ENCODE assay signal across 10 cellular contexts in genomic region chr20:5153612-5154542, GRCh38. TPM values are rescaled to one million over a fixed set of nuclear protein-coding genes. Genes with fewer than 3 reads are reported as not detected.
DNase-seq lines count a peak whose midpoint lies in the region; ATAC-seq and TF ChIP-seq lines count a peak whose summit lies in the region.
"Had no signal": no experiment of that assay in that cellular context is flagged by ENCODE, and none has a peak within 500 bp of the region (broad histone marks: within the 10 kb centered on the region; RNA-seq: fewer than 3 reads in every experiment).

No MANE protein-coding gene starts in this region.

- POLR2A ChIA-PET in Caco-2 (lab: Charles Lee): no interaction called here
- POLR2A ChIA-PET in SK-N-SH (lab: Yijun Ruan, JAX): no interaction called here

- H3K36me3 Mint-ChIP-seq in Caco-2 (ENCODE audit: insufficient read depth, unreplicated experiment): peaks cover 4% of the 10 kb centered on the region
- H3K36me3 Mint-ChIP-seq in activated T-helper 2 cell treated with anti-CD3 and anti-CD28 coated beads, Interferon-gamma antibody, Interleukin-2, Interleukin-4, amounts not matched to agents 10 μg/mL and 5 μg/mL and 100 μg/mL, durations not matched to agents 14 hours and 24 hours and 36 hours (ENCODE audit: low read depth): peaks cover 9% of the 10 kb centered on the region

- H3K4me1 Mint-ChIP-seq in Caco-2 (ENCODE audit: low read depth, unreplicated experiment): peaks cover 13% of the 10 kb centered on the region
- peaks cover 31% of the 10 kb centered on the region for H3K4me1 Mint-ChIP-seq in activated T-helper 2 cell treated with anti-CD3 and anti-CD28 coated beads, Interferon-gamma antibody, Interleukin-2, Interleukin-4, amounts not matched to agents 10 μg/mL and 5 μg/mL and 100 μg/mL, durations not matched to agents 14 hours and 24 hours and 36 hours (ENCODE audit: low read depth)

- H3F3A ChIP-seq in SK-N-SH (replicated peaks; ENCODE audit: insufficient read depth): no peaks in the 10 kb centered on the region

- no peaks in the 10 kb centered on the region for H3K9me2 ChIP-seq in SK-N-SH

- no peaks in the 10 kb centered on the region for H3K9me3 Mint-ChIP-seq in Caco-2 (ENCODE audit: unreplicated experiment)
- no peaks in the 10 kb centered on the region for H3K9me3 Mint-ChIP-seq in activated T-helper 2 cell treated with anti-CD3 and anti-CD28 coated beads, Interferon-gamma antibody, Interleukin-2, Interleukin-4, amounts not matched to agents 10 μg/mL and 5 μg/mL and 100 μg/mL, durations not matched to agents 14 hours and 24 hours and 36 hours
- H3K9me3 Mint-ChIP-seq: CD8-positive, alpha-beta memory T cell had no signal

- H3K9me3 ChIP-seq in Caco-2 (no peaks in the 10 kb centered on the region), SK-N-SH (no peaks in the 10 kb centered on the region)

- peaks cover 66% of the 10 kb centered on the region for H3K79me2 ChIP-seq in SK-N-SH (ENCODE audit: insufficient read depth)

- no peak for ATAC-seq in GM19463 (IDR thresholded peaks at IDR 0.05; ENCODE audit: unreplicated experiment)
- ATAC-seq: sciatic nerve had no signal

- H3K27ac Mint-ChIP-seq in Caco-2 (ENCODE audit: unreplicated experiment): peak overlapping the region; percentile 37
- peak overlapping the region; percentile 13 for H3K27ac Mint-ChIP-seq in activated T-helper 2 cell treated with anti-CD3 and anti-CD28 coated beads, Interferon-gamma antibody, Interleukin-2, Interleukin-4, amounts not matched to agents 10 μg/mL and 5 μg/mL and 100 μg/mL, durations not matched to agents 14 hours and 24 hours and 36 hours

- no peak overlapping the region for H3K9ac ChIP-seq in SK-N-SH

- TF ChIP-seq RAD21 in SK-N-SH (IDR thresholded peaks at IDR 0.05; ENCODE audit: low read length): no peak

- H3K27me3 Mint-ChIP-seq in Caco-2 (ENCODE audit: insufficient read depth, unreplicated experiment): no peaks in the 10 kb centered on the region
- no peaks in the 10 kb centered on the region for H3K27me3 Mint-ChIP-seq in activated T-helper 2 cell treated with anti-CD3 and anti-CD28 coated beads, Interferon-gamma antibody, Interleukin-2, Interleukin-4, amounts not matched to agents 10 μg/mL and 5 μg/mL and 100 μg/mL, durations not matched to agents 14 hours and 24 hours and 36 hours (ENCODE audit: low read depth)
- H3K27me3 Mint-ChIP-seq: CD8-positive, alpha-beta memory T cell had no signal

- no peaks in the 10 kb centered on the region for H3K27me3 ChIP-seq in Caco-2 (replicated peaks; ENCODE audit: control insufficient read depth, insufficient read depth, low read length)
- no peaks in the 10 kb centered on the region for H3K27me3 ChIP-seq in SK-N-SH (ENCODE audit: insufficient read depth)

- H3K27ac ChIP-seq in SK-N-SH (ENCODE audit: low read depth in 2 of 2, low read length in 1 of 2): no peak overlapping the region

- BruUV-seq in Caco-2 (replicated peaks; lab: Mats Ljungman, UMichigan): no TSS peak

- no peak overlapping the region for H3K4me3 Mint-ChIP-seq in Caco-2 (ENCODE audit: unreplicated experiment)
- no peak overlapping the region for H3K4me3 Mint-ChIP-seq in activated T-helper 2 cell treated with anti-CD3 and anti-CD28 coated beads, Interferon-gamma antibody, Interleukin-2, Interleukin-4, amounts not matched to agents 10 μg/mL and 5 μg/mL and 100 μg/mL, durations not matched to agents 14 hours and 24 hours and 36 hours (ENCODE audit: low read depth)
- H3K4me3 Mint-ChIP-seq: CD8-positive, alpha-beta memory T cell had no signal

- H2AFZ ChIP-seq in SK-N-SH (ENCODE audit: low read depth): no peak overlapping the region

- CTCF ChIA-PET in Caco-2 (lab: Charles Lee) (interaction anchor here (1.5 kb wide), 1 partner anchor 27 kb away, joined by 15 read pairs; the partner anchor contains the start of gene CDS2), SK-N-SH (lab: Yijun Ruan, JAX) (no interaction called here)

- H3K4me3 ChIP-seq in Caco-2 (ENCODE audit: low read depth, low read length): no peak overlapping the region
- no peak overlapping the region for H3K4me3 ChIP-seq in SK-N-SH (ENCODE audit: low read depth in 2 of 2, low read length in 1 of 2)

- H3K4me1 ChIP-seq in Caco-2: peaks cover 27% of the 10 kb centered on the region
- peaks cover 3 to 6% of the 10 kb centered on the region in 2 experiments; a peak in 2 of 4 replicates for H3K4me1 ChIP-seq in SK-N-SH (ENCODE audit: control insufficient read depth in 1 of 2, insufficient read depth in 2 of 2, low read depth in 1 of 2, low read length in 1 of 2)

- intact Hi-C loops in Caco-2 (cut with micrococcal nuclease; ENCODE audit: unreplicated experiment): no loop called here
- intact Hi-C loops in activated T-helper 2 cell treated with anti-CD3 and anti-CD28 coated beads, Interferon-gamma antibody, Interleukin-2, Interleukin-4, amounts not matched to agents 10 μg/mL and 5 μg/mL and 100 μg/mL, durations not matched to agents 14 hours and 24 hours and 36 hours (cut with micrococcal nuclease): no loop called here

- no peak for TF ChIP-seq EP300 in SK-N-SH (IDR thresholded peaks at IDR 0.05; ENCODE audit: borderline replicate concordance in 1 of 2, low read depth in 1 of 2, low read length in 1 of 2)

- no peak overlapping the region for H3K4me2 ChIP-seq in SK-N-SH

- 93% methylated on average over 4 of the region's 5 CpGs for WGBS in SK-N-SH (ENCODE audit: low lambda C conversion rate)

- H3K36me3 ChIP-seq in Caco-2 (ENCODE audit: control insufficient read depth, insufficient read depth, low read length) (no peaks in the 10 kb centered on the region), SK-N-SH (replicated peaks in 1 of 2; ENCODE audit: control insufficient read depth in 1 of 2, insufficient read depth in 2 of 2, low read length in 1 of 2) (no peaks in the 10 kb centered on the region)

- TF ChIP-seq CTCF in Caco-2 (IDR thresholded peaks at IDR 0.05; ENCODE audit: insufficient read depth in 1 of 2, low read depth in 1 of 2, low read length in 1 of 2, severe bottlenecking in 1 of 2, unreplicated experiment in 1 of 2): no peak
- TF ChIP-seq CTCF in SK-N-SH (IDR thresholded peaks at IDR 0.05): no peak

- DNase-seq in Caco-2 (no peak), ELR (ENCODE audit: low read depth) (peak; percentile 46), kidney glomerular epithelial cell (lab: John Stamatoyannopoulos, UW) (peak; percentile 9), SK-N-SH (no peak)
- DNase-seq in activated T-helper 2 cell treated with anti-CD3 and anti-CD28 coated beads, Interferon-gamma antibody, Interleukin-2, Interleukin-4, amounts not matched to agents 10 μg/mL and 5 μg/mL and 100 μg/mL, durations not matched to agents 14 hours and 24 hours and 36 hours (ENCODE audit: low spot score): no peak
- no peak for DNase-seq in activated effector memory CD4-positive, alpha-beta T cell treated with Interleukin-2 at 50 U/mL for 16 hours
- DNase-seq: CD8-positive, alpha-beta memory T cell; central memory CD4-positive, alpha-beta T cell had no signal

- H4K20me1 ChIP-seq in SK-N-SH (ENCODE audit: insufficient read depth): 0 out of 2 replicates have a peak, but pooled peaks cover 14% of the 10 kb centered on the region

TF ChIP-seq in SK-N-SH, 30 proteins besides CTCF, POLR2A, EP300 and RAD21 (continues in another document):
- TF ChIP-seq JUND (IDR thresholded peaks at IDR 0.05): no peak
- TF ChIP-seq RXRA (IDR thresholded peaks at IDR 0.05; ENCODE audit: borderline replicate concordance, low read depth): no peak
- TF ChIP-seq POLR2AphosphoS5 (IDR thresholded peaks at IDR 0.05; ENCODE audit: low read depth, low read length): no peak
- no peak for TF ChIP-seq PBX3 (IDR thresholded peaks at IDR 0.05)

RNA-seq across cellular contexts. Expression of gene CDS2, which starts 27.1 kb away (rescaled TPM):
- total RNA-seq in Caco-2 (2022): 46.7 and 53.8 TPM in 2 replicates
- 41.4 and 47.7 TPM in 2 replicates for total RNA-seq in activated T-helper 2 cell treated with anti-CD3 and anti-CD28 coated beads, Interferon-gamma antibody, Interleukin-2, Interleukin-4, amounts not matched to agents 10 μg/mL and 5 μg/mL and 100 μg/mL, durations not matched to agents 14 hours and 24 hours and 36 hours
- polyA plus RNA-seq in SK-N-SH (2012; rRNA removed): 13.9 and 22.7 TPM in 2 replicates
- 19.9 and 22.1 TPM in 2 replicates for polyA plus RNA-seq in SK-N-SH (2012; cell fraction: cytosol; rRNA removed)
- polyA plus RNA-seq in SK-N-SH (2012; cell fraction: nucleus; rRNA removed): 6.1 and 12.3 TPM in 2 replicates

RNA-seq across cellular contexts. Expression of gene PCNA, which starts 34.1 kb away (rescaled TPM):
- 233 and 258 TPM in 2 replicates for total RNA-seq in Caco-2 (2022)
- total RNA-seq in activated T-helper 2 cell treated with anti-CD3 and anti-CD28 coated beads, Interferon-gamma antibody, Interleukin-2, Interleukin-4, amounts not matched to agents 10 μg/mL and 5 μg/mL and 100 μg/mL, durations not matched to agents 14 hours and 24 hours and 36 hours: 429 and 431 TPM in 2 replicates
- polyA plus RNA-seq in SK-N-SH (2012; rRNA removed): 185 and 204 TPM in 2 replicates
- polyA plus RNA-seq in SK-N-SH (2012; cell fraction: cytosol; rRNA removed): 197 and 205 TPM in 2 replicates
- 75.7 and 102 TPM in 2 replicates for polyA plus RNA-seq in SK-N-SH (2012; cell fraction: nucleus; rRNA removed)

RNA-seq across cellular contexts. Expression of gene TMEM230, which starts 41.0 kb away (rescaled TPM):
- 120 and 129 TPM in 2 replicates for total RNA-seq in Caco-2 (2022)
- 77.5 and 80.7 TPM in 2 replicates for total RNA-seq in activated T-helper 2 cell treated with anti-CD3 and anti-CD28 coated beads, Interferon-gamma antibody, Interleukin-2, Interleukin-4, amounts not matched to agents 10 μg/mL and 5 μg/mL and 100 μg/mL, durations not matched to agents 14 hours and 24 hours and 36 hours
- polyA plus RNA-seq in SK-N-SH (2012; rRNA removed): 165 and 201 TPM in 2 replicates
- 212 and 252 TPM in 2 replicates for polyA plus RNA-seq in SK-N-SH (2012; cell fraction: cytosol; rRNA removed)
- polyA plus RNA-seq in SK-N-SH (2012; cell fraction: nucleus; rRNA removed): 42.0 and 62.2 TPM in 2 replicates

Comparison
In these comparisons a context has a peak if more than half of its experiments do, and no peak if none do; other contexts are left out.
1. DNase-seq: peak in ELR (single experiment) and kidney glomerular epithelial cell (single experiment); none in Caco-2 (0 of 2), activated T-helper 2 cell treated with anti-CD3 and anti-CD28 coated beads, Interferon-gamma antibody, Interleukin-2, Interleukin-4, amounts not matched to agents 10 μg/mL and 5 μg/mL and 100 μg/mL, durations not matched to agents 14 hours and 24 hours and 36 hours (single experiment), SK-N-SH (single experiment) and activated effector memory CD4-positive, alpha-beta T cell treated with Interleukin-2 at 50 U/mL for 16 hours (single experiment).